Comparison of ENCODE assay signal across 13 cellular contexts in the genomic region with DNA sequence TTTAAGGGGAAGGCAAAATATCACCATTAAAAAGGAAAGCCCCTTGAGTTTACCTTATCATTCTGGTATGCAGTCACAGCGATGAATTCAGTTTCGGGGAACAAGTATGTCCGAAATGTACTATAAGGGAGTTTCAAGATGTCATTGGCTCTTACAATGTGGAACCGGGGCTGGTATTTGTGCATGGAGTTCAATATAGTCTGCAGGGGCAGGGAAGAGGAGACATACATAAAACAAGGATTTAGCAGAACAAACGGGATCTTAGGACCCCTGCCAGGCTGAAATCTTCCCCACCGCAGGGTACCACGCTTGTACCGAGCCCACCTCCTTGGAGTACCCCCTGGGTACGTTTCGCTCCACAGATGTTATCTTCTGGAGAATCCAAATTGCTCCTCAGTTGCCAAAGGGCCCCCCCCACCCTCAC. TPM values are rescaled to one million over a fixed set of nuclear protein-coding genes. Genes with fewer than 3 reads are reported as not detected.
DNase-seq lines count a peak whose midpoint lies in the region; ATAC-seq and TF ChIP-seq lines count a peak whose summit lies in the region.
"Had no signal": no experiment of that assay in that cellular context is flagged by ENCODE, and none has a peak within 500 bp of the region (broad histone marks: within the 10 kb centered on the region; RNA-seq: fewer than 3 reads in every experiment).

No MANE protein-coding gene starts in this region.

- TF ChIP-seq CTCF in adrenal gland (IDR thresholded peaks at IDR 0.05) (no peak), PC-9 (conservative IDR thresholded peaks at IDR 0.05) (no peak)

- no peak overlapping the region for H2AFZ ChIP-seq in PC-9

- CTCF ChIA-PET in PC-9 (lab: Charles Lee), result no interaction called here

- peaks cover 0 to 65% of the 10 kb centered on the region in 2 donors for H3K36me3 ChIP-seq in adrenal gland (replicated peaks in 1 of 2)
- no peaks in the 10 kb centered on the region for H3K36me3 ChIP-seq in PC-9 (ENCODE audit: low read depth)

- H3F3A ChIP-seq in PC-9 (ENCODE audit: insufficient read depth, low read depth), result no peaks in the 10 kb centered on the region

- H3K4me1 ChIP-seq in adrenal gland (replicated peaks in 1 of 2) (peaks cover 29 to 38% of the 10 kb centered on the region in 2 donors), PC-9 (replicated peaks; ENCODE audit: insufficient read depth) (no peaks in the 10 kb centered on the region)

- H3K27me3 ChIP-seq in adrenal gland (no peaks in the 10 kb centered on the region), PC-9 (ENCODE audit: insufficient read depth, low read depth) (peaks cover 87% of the 10 kb centered on the region)

- intact Hi-C loops in adrenal gland (cut with DNase I), result no loop called here
- intact Hi-C loops in PC-9 (cut with micrococcal nuclease; ENCODE audit: unreplicated experiment), result no loop called here

- DNase-seq in EL (peak; percentile 75), adrenal gland (peak in 3 of 7 donors; percentile 33 to 60 (median 38)), iris pigment epithelial cell (ENCODE audit: low read depth) (peak; percentile 68), skeletal muscle cell (ENCODE audit: low read depth) (no peak), GDM1 (lab: John Stamatoyannopoulos, UW) (no peak), PC-9 (no peak)
- DNase-seq in effector CD8-positive, alpha-beta T cell (lab: John Stamatoyannopoulos, UW), result no peak
- DNase-seq: activated naive CD4-positive, alpha-beta T cell; NCI-H2107; T-helper 1 cell had no signal

- peak overlapping the region; percentile 93 to 99 (median 97) for H3K27ac ChIP-seq in adrenal gland
- H3K27ac ChIP-seq in PC-9, result no peak overlapping the region
- H3K27ac ChIP-seq: coronary artery had no signal

- no peaks in the 10 kb centered on the region; the same call in 1 of the 2 replicates for H4K20me1 ChIP-seq in PC-9 (ENCODE audit: insufficient read depth)

- TF ChIP-seq POLR2A in adrenal gland (IDR thresholded peaks at IDR 0.05), result peak in 1 of 2 donors; percentile 31

- ATAC-seq in HG02885 (IDR thresholded peaks at IDR 0.05; ENCODE audit: poor library complexity, unreplicated experiment), result no peak
- ATAC-seq: K562 had no signal

- WGBS in adrenal gland, 4 donors, result 30 to 43% (median 33%) methylated on average over 10 of the region's 10 CpGs

- H3K9me2 ChIP-seq in PC-9 (ENCODE audit: insufficient read depth), result no peaks in the 10 kb centered on the region

- no TSS peak for BruUV-seq in PC-9 (replicated peaks; lab: Mats Ljungman, UMichigan)

- no peaks in the 10 kb centered on the region for H3K79me2 ChIP-seq in PC-9 (ENCODE audit: low read depth)

- no peaks in the 10 kb centered on the region for H3K9me3 ChIP-seq in adrenal gland (replicated peaks in 1 of 3)
- no peaks in the 10 kb centered on the region for H3K9me3 ChIP-seq in PC-9 (ENCODE audit: insufficient read depth, low read depth)

- H3K4me3 ChIP-seq in adrenal gland (peak overlapping the region; percentile 22 to 78 (median 72)), skeletal muscle cell (ENCODE audit: low read depth, low read length) (peak overlapping the region; percentile 89), PC-9 (no peak overlapping the region)
- H3K4me3 ChIP-seq: K562 had no signal

- POLR2A ChIA-PET in PC-9 (lab: Charles Lee; ENCODE audit: unreplicated experiment), result no interaction called here

- H3K4me2 ChIP-seq in PC-9, result no peak overlapping the region

RNA-seq across cellular contexts. Expression of a gene that starts 4.5 kb away (rescaled TPM):
- total RNA-seq in adrenal gland, result 100 to 1,000 TPM; 273 to 602 (median 396) TPM
- polyA plus RNA-seq in adrenal gland, result 100 to 1,000 TPM; 172 to 216 (median 181) TPM
- not detected in 2 replicates for total RNA-seq in PC-9 (2021)

Comparison
In these comparisons a context has a peak if more than half of its experiments do, and no peak if none do; other contexts are left out.
1. DNase-seq: peak in EL (single experiment) and iris pigment epithelial cell (single experiment); none in skeletal muscle cell (single experiment), GDM1 (single experiment), effector CD8-positive, alpha-beta T cell (single experiment) and PC-9 (0 of 2).
2. RNA of a gene that starts 4.5 kb away (total RNA-seq): 273 to 602 TPM in adrenal gland; not detected in PC-9; every median in the first group is over 100 times any median in the second.